In genomic region chr10:29540016-29540415, GRCh38 we compare ENCODE assay signal across 17 cellular contexts.
DNase-seq lines count a peak whose midpoint lies in the region; ATAC-seq, FAIRE-seq and TF ChIP-seq lines count a peak whose summit lies in the region.
"Had no signal": no experiment of that assay in that cellular context is flagged by ENCODE, and none has a peak within 500 bp of the region (broad histone marks: within the 10 kb centered on the region; RNA-seq: fewer than 3 reads in every experiment).

No MANE protein-coding gene starts in this region.

- H3K9ac ChIP-seq in H1 (replicated peaks in 1 of 4; ENCODE audit: extremely low read depth in 1 of 4, low read depth in 3 of 4, low read length in 3 of 4) = no peak overlapping the region

- peaks cover 5% of the 10 kb centered on the region for H3K36me3 Mint-ChIP-seq in neural crest cell (ENCODE audit: low read depth)
- peaks cover 7% of the 10 kb centered on the region for H3K36me3 Mint-ChIP-seq in activated CD4-positive, alpha-beta T cell treated with anti-CD3 and anti-CD28 coated beads for 36 hours (ENCODE audit: low read depth)
- H3K36me3 Mint-ChIP-seq: IgD-negative memory B cell had no signal

- H3K27me3 ChIP-seq in right atrium auricular region (no peaks in the 10 kb centered on the region), H1 (replicated peaks in 1 of 4; ENCODE audit: control insufficient read depth in 3 of 4, extremely low read depth in 1 of 4, insufficient read depth in 3 of 4, low read length in 3 of 4) (no peaks in the 10 kb centered on the region)

- TF ChIP-seq POLR2A in H1 (IDR thresholded peaks at IDR 0.05; ENCODE audit: control extremely low read depth in 1 of 2, low read depth in 2 of 2, low read length in 2 of 2) (no peak), H54 (IDR thresholded peaks at IDR 0.05; ENCODE audit: low read depth, low read length) (no peak)

- no peaks in the 10 kb centered on the region for H3K79me1 ChIP-seq in H1 (ENCODE audit: low read depth, low read length)

- H4K91ac ChIP-seq in H1 (replicated peaks; ENCODE audit: insufficient read length, low read length) = no peak overlapping the region

- H3K4me1 ChIP-seq in right atrium auricular region (peaks cover 0 to 82% of the 10 kb centered on the region in 2 donors), H1 (replicated peaks in 1 of 4; ENCODE audit: control insufficient read depth in 3 of 4, insufficient read depth in 4 of 4, low read length in 3 of 4) (peaks cover 1 to 7% (median 3%) of the 10 kb centered on the region in 4 experiments; a peak in 2 of 7 replicates)

- no peaks in the 10 kb centered on the region for H3K79me2 ChIP-seq in H1 (ENCODE audit: control insufficient read depth in 1 of 2, insufficient read depth in 2 of 2, low read length in 2 of 2)

- H3K23me2 ChIP-seq in H1 (ENCODE audit: low read depth, low read length) = no peaks in the 10 kb centered on the region

- TF ChIP-seq CTCF in right atrium auricular region (IDR thresholded peaks at IDR 0.05) (no peak), H1 (IDR thresholded peaks at IDR 0.05; ENCODE audit: control extremely low read depth in 1 of 3, insufficient read depth in 1 of 3, low read depth in 1 of 3, low read length in 3 of 3) (no peak), neural crest cell (conservative IDR thresholded peaks at IDR 0.05) (no peak)

- no peak overlapping the region for H2BK20ac ChIP-seq in H1 (ENCODE audit: low read length)

- no peak overlapping the region for H3K18ac ChIP-seq in H1 (ENCODE audit: extremely low read depth, low read length)

- no peak for TF ChIP-seq EP300 in H1 (IDR thresholded peaks at IDR 0.05; ENCODE audit: borderline replicate concordance in 1 of 2, low read depth in 2 of 2, low read length in 2 of 2)

- H3K4me2 ChIP-seq in H1 (ENCODE audit: insufficient read depth in 1 of 2, low read depth in 2 of 2, low read length in 2 of 2) = no peak overlapping the region

- peaks cover 0 to 2% of the 10 kb centered on the region in 2 experiments for H4K20me1 ChIP-seq in H1 (replicated peaks in 1 of 2; ENCODE audit: control insufficient read depth in 1 of 2, insufficient read depth in 2 of 2, low read length in 2 of 2)

- H3K56ac ChIP-seq in H1 (replicated peaks; ENCODE audit: insufficient read length, low read depth, low read length) = no peak overlapping the region

- no peaks in the 10 kb centered on the region for H3K9me3 Mint-ChIP-seq in neural crest cell
- H3K9me3 Mint-ChIP-seq in activated CD4-positive, alpha-beta T cell treated with anti-CD3 and anti-CD28 coated beads for 36 hours (ENCODE audit: low read depth) = no peaks in the 10 kb centered on the region
- H3K9me3 Mint-ChIP-seq: IgD-negative memory B cell had no signal

- H2BK12ac ChIP-seq in H1 (ENCODE audit: low read depth, low read length) = no peak overlapping the region

- no peak overlapping the region for H2BK15ac ChIP-seq in H1 (ENCODE audit: low read length)

- POLR2A ChIA-PET in H1 (lab: Charles Lee; ENCODE audit: partially characterized antibody) = no interaction called here
- POLR2A ChIA-PET in activated CD4-positive, alpha-beta T cell treated with anti-CD3 and anti-CD28 coated beads for 36 hours (lab: Charles Lee) = no interaction called here

- H3K4me3 ChIP-seq in right atrium auricular region = no peak overlapping the region
- H3K4me3 ChIP-seq in H1 (ENCODE audit: extremely low read depth in 1 of 4, insufficient read depth in 2 of 4, low read depth in 3 of 4, low read length in 4 of 4) = no peak overlapping the region

- H2AFZ ChIP-seq in H1 (ENCODE audit: low read length) = no peak overlapping the region

- H3K27ac ChIP-seq in right atrium auricular region = peak overlapping the region; percentile 34 to 35
- no peak overlapping the region for H3K27ac ChIP-seq in H1 (ENCODE audit: low read depth, low read length)

- no peak for ATAC-seq in Right ventricle myocardium superior (ENCODE audit: poor library complexity)
- ATAC-seq in activated CD4-positive, alpha-beta T cell treated with anti-CD3 and anti-CD28 coated beads for 36 hours = no peak

- H2AK5ac ChIP-seq in H1 (ENCODE audit: low read depth, low read length) = no peak overlapping the region

- no peak for TF ChIP-seq RAD21 in H1 (IDR thresholded peaks at IDR 0.05 in 1 of 2, conservative IDR thresholded peaks at IDR 0.05 in 1 of 2; ENCODE audit: low read depth in 2 of 2, low read length in 2 of 2)

- CTCF ChIA-PET in H1 (lab: Charles Lee; ENCODE audit: partially characterized antibody) = interaction anchor here (3.1 kb wide), 1 partner anchor 10 kb away, joined by 8 read pairs; no protein-coding TSS in a partner anchor
- CTCF ChIA-PET in activated CD4-positive, alpha-beta T cell treated with anti-CD3 and anti-CD28 coated beads for 36 hours (lab: Charles Lee) = no interaction called here

- no peaks in the 10 kb centered on the region for H3K27me3 Mint-ChIP-seq in neural crest cell (ENCODE audit: low read depth)
- no peaks in the 10 kb centered on the region for H3K27me3 Mint-ChIP-seq in activated CD4-positive, alpha-beta T cell treated with anti-CD3 and anti-CD28 coated beads for 36 hours

- H3K36me3 ChIP-seq in right atrium auricular region (peaks cover 17% of the 10 kb centered on the region), H1 (ENCODE audit: control insufficient read depth in 2 of 4, insufficient read depth in 4 of 4, low read length in 3 of 4) (no peaks in the 10 kb centered on the region)

- H2BK120ac ChIP-seq in H1 (replicated peaks; ENCODE audit: low read depth, low read length) = no peak overlapping the region

- 84% methylated on average over 10 of the region's 10 CpGs; no CpG with 5 or more reads in 1 of the 2 experiments for WGBS in H1 (ENCODE audit: extremely low coverage in 1 of 2, insufficient coverage in 1 of 2, insufficient read length in 1 of 2, insufficient replicate concordance in 2 of 2, low coverage in 1 of 2, low lambda C conversion rate in 2 of 2, missing lambda C conversion rate in 1 of 2), 2 experiments

- peak overlapping the region; percentile 22 for H3K27ac Mint-ChIP-seq in neural crest cell (ENCODE audit: unreplicated experiment)
- no peak overlapping the region for H3K27ac Mint-ChIP-seq in activated CD4-positive, alpha-beta T cell treated with anti-CD3 and anti-CD28 coated beads for 36 hours
- H3K27ac Mint-ChIP-seq: IgD-negative memory B cell had no signal

- peaks cover 68% of the 10 kb centered on the region for H3K4me1 Mint-ChIP-seq in neural crest cell
- peaks cover 5% of the 10 kb centered on the region for H3K4me1 Mint-ChIP-seq in activated CD4-positive, alpha-beta T cell treated with anti-CD3 and anti-CD28 coated beads for 36 hours

- no peak overlapping the region for H3K4ac ChIP-seq in H1 (replicated peaks; ENCODE audit: insufficient read length, low read depth, low read length)

- no peak overlapping the region for H4K5ac ChIP-seq in H1 (ENCODE audit: insufficient read length, low read depth, low read length)

- no peak overlapping the region for H3K23ac ChIP-seq in H1 (ENCODE audit: insufficient read length)

- intact Hi-C loops in Right ventricle myocardium superior (cut with DNase I) = no loop called here
- intact Hi-C loops in activated CD4-positive, alpha-beta T cell treated with anti-CD3 and anti-CD28 coated beads for 36 hours (cut with DNase I, micrococcal nuclease) = no loop called here

- no peak overlapping the region for H3K14ac ChIP-seq in H1 (ENCODE audit: insufficient read length)

- FAIRE-seq in H1 (lab: Jason Lieb, UNC) (no peak), H54 (lab: Jason Lieb, UNC) (no peak)
- FAIRE-seq: G401.6 had no signal

- H2BK5ac ChIP-seq in H1 (ENCODE audit: low read depth, low read length) = no peak overlapping the region

- DNase-seq in right atrium auricular region (ENCODE audit: low spot score) (peak; percentile 34), Right ventricle myocardium superior (no peak), H1 (ENCODE audit: low read depth in 1 of 2, low spot score in 2 of 2) (no peak), neural crest cell (ENCODE audit: low read depth, low spot score) (no peak), HuH-7 (ENCODE audit: low spot score) (no peak), NCI-H1048 (lab: John Stamatoyannopoulos, UW) (no peak), H54 (ENCODE audit: insufficient read length, low spot score) (no peak)
- DNase-seq in activated CD4-positive, alpha-beta T cell treated with anti-CD3 and anti-CD28 coated beads for 36 hours = no peak
- DNase-seq: C1 segment of cervical spinal cord, Caco-2, GOT3, MV-4-11, NCI-H1436, NCI-H2029 treated with DMSO at 0.1 percent for 48 hours, NCI-H510A had no signal

- no peak overlapping the region for H3K4me3 Mint-ChIP-seq in neural crest cell
- no peak overlapping the region for H3K4me3 Mint-ChIP-seq in activated CD4-positive, alpha-beta T cell treated with anti-CD3 and anti-CD28 coated beads for 36 hours
- H3K4me3 Mint-ChIP-seq: IgD-negative memory B cell had no signal

- H3K9me3 ChIP-seq in right atrium auricular region (no peaks in the 10 kb centered on the region), H1 (ENCODE audit: insufficient read depth in 2 of 2, low read depth in 1 of 2, low read length in 1 of 2) (no peaks in the 10 kb centered on the region)
- H3K9me3 ChIP-seq: Caco-2 had no signal

- H4K8ac ChIP-seq in H1 (ENCODE audit: extremely low read depth, insufficient read depth, low read length) = no peak overlapping the region

TF ChIP-seq in H1, 55 proteins besides CTCF, POLR2A, EP300 and RAD21:
- TF ChIP-seq JUND (IDR thresholded peaks at IDR 0.05; ENCODE audit: low read length) = peak; percentile 58; the same call in 1 of the 2 replicates
- no peak for TF ChIP-seq ASH2L (IDR thresholded peaks at IDR 0.05; ENCODE audit: low read length)
- TF ChIP-seq TEAD4 (IDR thresholded peaks at IDR 0.05; ENCODE audit: low read depth, low read length) = no peak
